ENCODE assay signal across 2 cellular contexts in the genomic region with DNA sequence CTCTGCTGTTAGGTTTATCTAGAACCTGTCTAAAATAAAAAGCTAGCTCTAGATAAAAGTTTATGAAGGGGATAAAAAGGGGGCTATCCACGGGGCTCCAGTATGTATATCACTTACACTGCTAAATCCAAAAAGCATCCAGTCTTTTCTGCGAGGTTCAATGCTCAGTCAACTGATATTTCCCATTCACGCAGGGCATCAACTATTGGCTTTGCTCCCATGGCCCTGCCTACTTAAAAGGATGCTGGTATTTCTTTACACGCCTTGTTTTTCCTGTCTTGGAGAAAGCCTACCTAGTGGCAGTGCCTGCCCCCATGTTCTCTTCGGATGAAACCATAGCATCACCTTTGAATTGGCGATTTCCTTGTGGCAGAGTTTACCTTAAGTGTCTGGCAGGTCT.
TF ChIP-seq lines count a peak whose summit lies in the region.

No MANE protein-coding gene starts in this region.

TF ChIP-seq in SK-N-SH, 30 proteins besides CTCF, POLR2A, EP300 and RAD21:
- TF ChIP-seq CHD2 (IDR thresholded peaks at IDR 0.05; ENCODE audit: low read length, partially characterized antibody) (no peak), TCF12 (IDR thresholded peaks at IDR 0.05) (no peak), POLR2AphosphoS5 (IDR thresholded peaks at IDR 0.05; ENCODE audit: low read depth, low read length) (no peak), FOSL2 (IDR thresholded peaks at IDR 0.05; ENCODE audit: borderline replicate concordance, low read depth) (no peak), RCOR1 (IDR thresholded peaks at IDR 0.05; ENCODE audit: low read length) (no peak), NRF1 (IDR thresholded peaks at IDR 0.05; ENCODE audit: low read depth, low read length) (no peak), TEAD4 (IDR thresholded peaks at IDR 0.05; ENCODE audit: borderline replicate concordance, insufficient read depth) (no peak), MXI1 (IDR thresholded peaks at IDR 0.05; ENCODE audit: low read depth, low read length) (no peak), TAF1 (IDR thresholded peaks at IDR 0.05; ENCODE audit: borderline replicate concordance, low read depth, low read length) (no peak), MEF2A (IDR thresholded peaks at IDR 0.05; ENCODE audit: borderline replicate concordance, low read depth) (no peak), JUND (IDR thresholded peaks at IDR 0.05) (no peak), ELF1 (IDR thresholded peaks at IDR 0.05) (no peak), RXRA (IDR thresholded peaks at IDR 0.05; ENCODE audit: borderline replicate concordance, low read depth) (no peak), GATA2 (CRISPR knock-in tag; IDR thresholded peaks at IDR 0.05) (no peak), YY1 (IDR thresholded peaks at IDR 0.05; ENCODE audit: low read depth) (no peak)
- TF ChIP-seq, protein P1, sequence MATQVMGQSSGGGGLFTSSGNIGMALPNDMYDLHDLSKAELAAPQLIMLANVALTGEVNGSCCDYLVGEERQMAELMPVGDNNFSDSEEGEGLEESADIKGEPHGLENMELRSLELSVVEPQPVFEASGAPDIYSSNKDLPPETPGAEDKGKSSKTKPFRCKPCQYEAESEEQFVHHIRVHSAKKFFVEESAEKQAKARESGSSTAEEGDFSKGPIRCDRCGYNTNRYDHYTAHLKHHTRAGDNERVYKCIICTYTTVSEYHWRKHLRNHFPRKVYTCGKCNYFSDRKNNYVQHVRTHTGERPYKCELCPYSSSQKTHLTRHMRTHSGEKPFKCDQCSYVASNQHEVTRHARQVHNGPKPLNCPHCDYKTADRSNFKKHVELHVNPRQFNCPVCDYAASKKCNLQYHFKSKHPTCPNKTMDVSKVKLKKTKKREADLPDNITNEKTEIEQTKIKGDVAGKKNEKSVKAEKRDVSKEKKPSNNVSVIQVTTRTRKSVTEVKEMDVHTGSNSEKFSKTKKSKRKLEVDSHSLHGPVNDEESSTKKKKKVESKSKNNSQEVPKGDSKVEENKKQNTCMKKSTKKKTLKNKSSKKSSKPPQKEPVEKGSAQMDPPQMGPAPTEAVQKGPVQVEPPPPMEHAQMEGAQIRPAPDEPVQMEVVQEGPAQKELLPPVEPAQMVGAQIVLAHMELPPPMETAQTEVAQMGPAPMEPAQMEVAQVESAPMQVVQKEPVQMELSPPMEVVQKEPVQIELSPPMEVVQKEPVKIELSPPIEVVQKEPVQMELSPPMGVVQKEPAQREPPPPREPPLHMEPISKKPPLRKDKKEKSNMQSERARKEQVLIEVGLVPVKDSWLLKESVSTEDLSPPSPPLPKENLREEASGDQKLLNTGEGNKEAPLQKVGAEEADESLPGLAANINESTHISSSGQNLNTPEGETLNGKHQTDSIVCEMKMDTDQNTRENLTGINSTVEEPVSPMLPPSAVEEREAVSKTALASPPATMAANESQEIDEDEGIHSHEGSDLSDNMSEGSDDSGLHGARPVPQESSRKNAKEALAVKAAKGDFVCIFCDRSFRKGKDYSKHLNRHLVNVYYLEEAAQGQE (IDR thresholded peaks at IDR 0.05; ENCODE audit: low read depth, low read length) = no peak
- TF ChIP-seq, protein P2, sequence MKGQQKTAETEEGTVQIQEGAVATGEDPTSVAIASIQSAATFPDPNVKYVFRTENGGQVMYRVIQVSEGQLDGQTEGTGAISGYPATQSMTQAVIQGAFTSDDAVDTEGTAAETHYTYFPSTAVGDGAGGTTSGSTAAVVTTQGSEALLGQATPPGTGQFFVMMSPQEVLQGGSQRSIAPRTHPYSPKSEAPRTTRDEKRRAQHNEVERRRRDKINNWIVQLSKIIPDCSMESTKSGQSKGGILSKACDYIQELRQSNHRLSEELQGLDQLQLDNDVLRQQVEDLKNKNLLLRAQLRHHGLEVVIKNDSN (IDR thresholded peaks at IDR 0.05; ENCODE audit: borderline replicate concordance, low read depth) = no peak
- TF ChIP-seq, protein P3, sequence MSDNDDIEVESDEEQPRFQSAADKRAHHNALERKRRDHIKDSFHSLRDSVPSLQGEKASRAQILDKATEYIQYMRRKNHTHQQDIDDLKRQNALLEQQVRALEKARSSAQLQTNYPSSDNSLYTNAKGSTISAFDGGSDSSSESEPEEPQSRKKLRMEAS (IDR thresholded peaks at IDR 0.05; ENCODE audit: low read depth) = no peak
- TF ChIP-seq, protein P4, sequence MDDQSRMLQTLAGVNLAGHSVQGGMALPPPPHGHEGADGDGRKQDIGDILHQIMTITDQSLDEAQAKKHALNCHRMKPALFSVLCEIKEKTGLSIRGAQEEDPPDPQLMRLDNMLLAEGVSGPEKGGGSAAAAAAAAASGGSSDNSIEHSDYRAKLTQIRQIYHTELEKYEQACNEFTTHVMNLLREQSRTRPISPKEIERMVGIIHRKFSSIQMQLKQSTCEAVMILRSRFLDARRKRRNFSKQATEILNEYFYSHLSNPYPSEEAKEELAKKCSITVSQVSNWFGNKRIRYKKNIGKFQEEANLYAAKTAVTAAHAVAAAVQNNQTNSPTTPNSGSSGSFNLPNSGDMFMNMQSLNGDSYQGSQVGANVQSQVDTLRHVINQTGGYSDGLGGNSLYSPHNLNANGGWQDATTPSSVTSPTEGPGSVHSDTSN (IDR thresholded peaks at IDR 0.05) = no peak

TF ChIP-seq in SK-N-SH treated with all-trans-retinoic acid at 6 μM for 48 hours, 23 proteins besides CTCF, POLR2A, EP300 and RAD21 (continued from another document):
- TF ChIP-seq ZFP30 (CRISPR knock-in tag; IDR thresholded peaks at IDR 0.05) (no peak), PPARA (CRISPR knock-in tag; IDR thresholded peaks at IDR 0.05; ENCODE audit: borderline replicate concordance) (no peak), TOX (CRISPR knock-in tag; IDR thresholded peaks at IDR 0.05; ENCODE audit: borderline replicate concordance) (no peak), ZNF565 (CRISPR knock-in tag; conservative IDR thresholded peaks at IDR 0.05; ENCODE audit: low read depth) (no peak), ISL1 (CRISPR knock-in tag; IDR thresholded peaks at IDR 0.05) (no peak), ZNF70 (CRISPR knock-in tag; IDR thresholded peaks at IDR 0.05) (no peak), ARNTL (CRISPR knock-in tag; IDR thresholded peaks at IDR 0.05; ENCODE audit: borderline replicate concordance, low read depth) (no peak), BACH2 (CRISPR knock-in tag; IDR thresholded peaks at IDR 0.05; ENCODE audit: borderline replicate concordance) (no peak), ESRRG (CRISPR knock-in tag; IDR thresholded peaks at IDR 0.05) (no peak), ZC3H10 (CRISPR knock-in tag; IDR thresholded peaks at IDR 0.05) (no peak)
- TF ChIP-seq, protein P5, sequence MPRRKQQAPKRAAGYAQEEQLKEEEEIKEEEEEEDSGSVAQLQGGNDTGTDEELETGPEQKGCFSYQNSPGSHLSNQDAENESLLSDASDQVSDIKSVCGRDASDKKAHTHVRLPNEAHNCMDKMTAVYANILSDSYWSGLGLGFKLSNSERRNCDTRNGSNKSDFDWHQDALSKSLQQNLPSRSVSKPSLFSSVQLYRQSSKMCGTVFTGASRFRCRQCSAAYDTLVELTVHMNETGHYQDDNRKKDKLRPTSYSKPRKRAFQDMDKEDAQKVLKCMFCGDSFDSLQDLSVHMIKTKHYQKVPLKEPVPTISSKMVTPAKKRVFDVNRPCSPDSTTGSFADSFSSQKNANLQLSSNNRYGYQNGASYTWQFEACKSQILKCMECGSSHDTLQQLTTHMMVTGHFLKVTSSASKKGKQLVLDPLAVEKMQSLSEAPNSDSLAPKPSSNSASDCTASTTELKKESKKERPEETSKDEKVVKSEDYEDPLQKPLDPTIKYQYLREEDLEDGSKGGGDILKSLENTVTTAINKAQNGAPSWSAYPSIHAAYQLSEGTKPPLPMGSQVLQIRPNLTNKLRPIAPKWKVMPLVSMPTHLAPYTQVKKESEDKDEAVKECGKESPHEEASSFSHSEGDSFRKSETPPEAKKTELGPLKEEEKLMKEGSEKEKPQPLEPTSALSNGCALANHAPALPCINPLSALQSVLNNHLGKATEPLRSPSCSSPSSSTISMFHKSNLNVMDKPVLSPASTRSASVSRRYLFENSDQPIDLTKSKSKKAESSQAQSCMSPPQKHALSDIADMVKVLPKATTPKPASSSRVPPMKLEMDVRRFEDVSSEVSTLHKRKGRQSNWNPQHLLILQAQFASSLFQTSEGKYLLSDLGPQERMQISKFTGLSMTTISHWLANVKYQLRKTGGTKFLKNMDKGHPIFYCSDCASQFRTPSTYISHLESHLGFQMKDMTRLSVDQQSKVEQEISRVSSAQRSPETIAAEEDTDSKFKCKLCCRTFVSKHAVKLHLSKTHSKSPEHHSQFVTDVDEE (CRISPR knock-in tag; IDR thresholded peaks at IDR 0.05) = no peak
- TF ChIP-seq, protein P6, sequence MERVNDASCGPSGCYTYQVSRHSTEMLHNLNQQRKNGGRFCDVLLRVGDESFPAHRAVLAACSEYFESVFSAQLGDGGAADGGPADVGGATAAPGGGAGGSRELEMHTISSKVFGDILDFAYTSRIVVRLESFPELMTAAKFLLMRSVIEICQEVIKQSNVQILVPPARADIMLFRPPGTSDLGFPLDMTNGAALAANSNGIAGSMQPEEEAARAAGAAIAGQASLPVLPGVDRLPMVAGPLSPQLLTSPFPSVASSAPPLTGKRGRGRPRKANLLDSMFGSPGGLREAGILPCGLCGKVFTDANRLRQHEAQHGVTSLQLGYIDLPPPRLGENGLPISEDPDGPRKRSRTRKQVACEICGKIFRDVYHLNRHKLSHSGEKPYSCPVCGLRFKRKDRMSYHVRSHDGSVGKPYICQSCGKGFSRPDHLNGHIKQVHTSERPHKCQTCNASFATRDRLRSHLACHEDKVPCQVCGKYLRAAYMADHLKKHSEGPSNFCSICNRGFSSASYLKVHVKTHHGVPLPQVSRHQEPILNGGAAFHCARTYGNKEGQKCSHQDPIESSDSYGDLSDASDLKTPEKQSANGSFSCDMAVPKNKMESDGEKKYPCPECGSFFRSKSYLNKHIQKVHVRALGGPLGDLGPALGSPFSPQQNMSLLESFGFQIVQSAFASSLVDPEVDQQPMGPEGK (CRISPR knock-in tag; IDR thresholded peaks at IDR 0.05; ENCODE audit: borderline replicate concordance) = no peak
- TF ChIP-seq, protein P7, sequence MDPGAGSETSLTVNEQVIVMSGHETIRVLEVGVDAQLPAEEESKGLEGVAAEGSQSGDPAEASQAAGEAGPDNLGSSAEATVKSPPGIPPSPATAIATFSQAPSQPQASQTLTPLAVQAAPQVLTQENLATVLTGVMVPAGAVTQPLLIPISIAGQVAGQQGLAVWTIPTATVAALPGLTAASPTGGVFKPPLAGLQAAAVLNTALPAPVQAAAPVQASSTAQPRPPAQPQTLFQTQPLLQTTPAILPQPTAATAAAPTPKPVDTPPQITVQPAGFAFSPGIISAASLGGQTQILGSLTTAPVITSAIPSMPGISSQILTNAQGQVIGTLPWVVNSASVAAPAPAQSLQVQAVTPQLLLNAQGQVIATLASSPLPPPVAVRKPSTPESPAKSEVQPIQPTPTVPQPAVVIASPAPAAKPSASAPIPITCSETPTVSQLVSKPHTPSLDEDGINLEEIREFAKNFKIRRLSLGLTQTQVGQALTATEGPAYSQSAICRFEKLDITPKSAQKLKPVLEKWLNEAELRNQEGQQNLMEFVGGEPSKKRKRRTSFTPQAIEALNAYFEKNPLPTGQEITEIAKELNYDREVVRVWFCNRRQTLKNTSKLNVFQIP (CRISPR knock-in tag; IDR thresholded peaks at IDR 0.05; ENCODE audit: borderline replicate concordance, low read depth) = no peak
- TF ChIP-seq, protein P8, sequence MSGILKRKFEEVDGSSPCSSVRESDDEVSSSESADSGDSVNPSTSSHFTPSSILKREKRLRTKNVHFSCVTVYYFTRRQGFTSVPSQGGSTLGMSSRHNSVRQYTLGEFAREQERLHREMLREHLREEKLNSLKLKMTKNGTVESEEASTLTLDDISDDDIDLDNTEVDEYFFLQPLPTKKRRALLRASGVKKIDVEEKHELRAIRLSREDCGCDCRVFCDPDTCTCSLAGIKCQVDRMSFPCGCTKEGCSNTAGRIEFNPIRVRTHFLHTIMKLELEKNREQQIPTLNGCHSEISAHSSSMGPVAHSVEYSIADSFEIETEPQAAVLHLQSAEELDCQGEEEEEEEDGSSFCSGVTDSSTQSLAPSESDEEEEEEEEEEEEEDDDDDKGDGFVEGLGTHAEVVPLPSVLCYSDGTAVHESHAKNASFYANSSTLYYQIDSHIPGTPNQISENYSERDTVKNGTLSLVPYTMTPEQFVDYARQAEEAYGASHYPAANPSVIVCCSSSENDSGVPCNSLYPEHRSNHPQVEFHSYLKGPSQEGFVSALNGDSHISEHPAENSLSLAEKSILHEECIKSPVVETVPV (CRISPR knock-in tag; IDR thresholded peaks at IDR 0.05) = no peak
